In the genomic region with DNA sequence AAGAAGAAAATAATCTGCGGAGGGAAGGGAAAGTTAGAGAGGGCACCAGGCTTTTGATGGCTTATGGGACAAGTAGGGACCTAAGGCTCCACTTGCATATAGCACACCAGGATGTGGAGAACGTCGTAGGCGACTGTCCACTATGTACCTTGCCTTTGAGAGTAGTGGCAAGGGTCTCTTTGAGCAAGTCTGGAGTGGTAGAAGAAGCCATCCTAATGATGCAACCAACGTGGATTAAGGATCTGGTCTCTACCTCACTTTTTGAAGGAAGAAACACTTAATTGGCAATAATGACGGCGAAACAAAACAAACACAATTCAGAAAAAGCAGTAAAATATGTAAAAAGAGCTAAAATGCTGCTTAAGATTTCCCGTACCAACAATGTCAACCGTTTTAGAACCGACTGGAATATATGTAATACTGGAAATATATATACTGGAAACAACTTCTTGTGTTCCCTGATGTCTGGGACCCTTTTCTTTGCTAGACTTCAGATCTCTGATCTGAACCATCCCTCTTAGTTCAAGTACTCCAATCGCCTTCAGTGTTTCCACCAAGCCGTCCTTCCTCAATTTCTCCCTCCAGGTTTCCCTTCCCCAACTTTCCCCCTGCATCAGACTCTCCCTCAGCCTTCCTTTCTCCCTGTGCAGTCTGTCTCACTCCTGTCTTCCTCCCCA, we compare ENCODE assay signal across 1 cellular context.
A peak's percentile ranks its signal among the peaks of the same experiment; 100 is the strongest.
TF ChIP-seq lines count a peak whose summit lies in the region.

No MANE protein-coding gene starts in this region.

TF ChIP-seq in K562, 482 proteins besides CTCF, POLR2A, EP300 and RAD21 (continued from another document):
- TF ChIP-seq, protein P1, sequence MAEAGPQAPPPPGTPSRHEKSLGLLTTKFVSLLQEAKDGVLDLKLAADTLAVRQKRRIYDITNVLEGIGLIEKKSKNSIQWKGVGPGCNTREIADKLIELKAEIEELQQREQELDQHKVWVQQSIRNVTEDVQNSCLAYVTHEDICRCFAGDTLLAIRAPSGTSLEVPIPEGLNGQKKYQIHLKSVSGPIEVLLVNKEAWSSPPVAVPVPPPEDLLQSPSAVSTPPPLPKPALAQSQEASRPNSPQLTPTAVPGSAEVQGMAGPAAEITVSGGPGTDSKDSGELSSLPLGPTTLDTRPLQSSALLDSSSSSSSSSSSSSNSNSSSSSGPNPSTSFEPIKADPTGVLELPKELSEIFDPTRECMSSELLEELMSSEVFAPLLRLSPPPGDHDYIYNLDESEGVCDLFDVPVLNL (CRISPR knock-in tag; IDR thresholded peaks at IDR 0.05; ENCODE audit: low read depth), result no peak
- TF ChIP-seq SNIP1 (IDR thresholded peaks at IDR 0.05; ENCODE audit: low read depth) (0 out of 2 replicates have a peak, but pooled peaks have one; percentile 36), TRIM24 (IDR thresholded peaks at IDR 0.05) (0 out of 4 replicates have a peak, but pooled peaks of 1 of the 2 experiments have one; percentile 76), RFX7 (CRISPR knock-in tag; IDR thresholded peaks at IDR 0.05) (0 out of 2 replicates have a peak, but pooled peaks have one; percentile 76), KAT2B (IDR thresholded peaks at IDR 0.05; ENCODE audit: low read depth, low read length) (no peak), MAFG (tag; conservative IDR thresholded peaks at IDR 0.05) (no peak), KDM4B (IDR thresholded peaks at IDR 0.05; ENCODE audit: borderline replicate concordance in 2 of 2, low read depth in 1 of 2) (no peak), MYC (IDR thresholded peaks at IDR 0.05; ENCODE audit: low read depth, low read length) (no peak), MYC (CRISPR knock-in tag; IDR thresholded peaks at IDR 0.05; ENCODE audit: borderline replicate concordance, low read depth) (no peak), HDGF (IDR thresholded peaks at IDR 0.05) (peak; percentile 91; the same call in 1 of the 2 replicates), RBM25 (IDR thresholded peaks at IDR 0.05; ENCODE audit: low read depth, low read length, severe bottlenecking) (no peak)
- TF ChIP-seq, protein P2, sequence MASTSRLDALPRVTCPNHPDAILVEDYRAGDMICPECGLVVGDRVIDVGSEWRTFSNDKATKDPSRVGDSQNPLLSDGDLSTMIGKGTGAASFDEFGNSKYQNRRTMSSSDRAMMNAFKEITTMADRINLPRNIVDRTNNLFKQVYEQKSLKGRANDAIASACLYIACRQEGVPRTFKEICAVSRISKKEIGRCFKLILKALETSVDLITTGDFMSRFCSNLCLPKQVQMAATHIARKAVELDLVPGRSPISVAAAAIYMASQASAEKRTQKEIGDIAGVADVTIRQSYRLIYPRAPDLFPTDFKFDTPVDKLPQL (IDR thresholded peaks at IDR 0.05; ENCODE audit: extremely low read depth, insufficient read length), result no peak
- TF ChIP-seq, protein P3, sequence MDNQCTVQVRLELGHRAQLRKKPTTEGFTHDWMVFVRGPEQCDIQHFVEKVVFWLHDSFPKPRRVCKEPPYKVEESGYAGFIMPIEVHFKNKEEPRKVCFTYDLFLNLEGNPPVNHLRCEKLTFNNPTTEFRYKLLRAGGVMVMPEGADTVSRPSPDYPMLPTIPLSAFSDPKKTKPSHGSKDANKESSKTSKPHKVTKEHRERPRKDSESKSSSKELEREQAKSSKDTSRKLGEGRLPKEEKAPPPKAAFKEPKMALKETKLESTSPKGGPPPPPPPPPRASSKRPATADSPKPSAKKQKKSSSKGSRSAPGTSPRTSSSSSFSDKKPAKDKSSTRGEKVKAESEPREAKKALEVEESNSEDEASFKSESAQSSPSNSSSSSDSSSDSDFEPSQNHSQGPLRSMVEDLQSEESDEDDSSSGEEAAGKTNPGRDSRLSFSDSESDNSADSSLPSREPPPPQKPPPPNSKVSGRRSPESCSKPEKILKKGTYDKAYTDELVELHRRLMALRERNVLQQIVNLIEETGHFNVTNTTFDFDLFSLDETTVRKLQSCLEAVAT (IDR thresholded peaks at IDR 0.05), result peak; percentile 76 to 89; a peak in 3 of 4 replicates
- TF ChIP-seq, protein P4, sequence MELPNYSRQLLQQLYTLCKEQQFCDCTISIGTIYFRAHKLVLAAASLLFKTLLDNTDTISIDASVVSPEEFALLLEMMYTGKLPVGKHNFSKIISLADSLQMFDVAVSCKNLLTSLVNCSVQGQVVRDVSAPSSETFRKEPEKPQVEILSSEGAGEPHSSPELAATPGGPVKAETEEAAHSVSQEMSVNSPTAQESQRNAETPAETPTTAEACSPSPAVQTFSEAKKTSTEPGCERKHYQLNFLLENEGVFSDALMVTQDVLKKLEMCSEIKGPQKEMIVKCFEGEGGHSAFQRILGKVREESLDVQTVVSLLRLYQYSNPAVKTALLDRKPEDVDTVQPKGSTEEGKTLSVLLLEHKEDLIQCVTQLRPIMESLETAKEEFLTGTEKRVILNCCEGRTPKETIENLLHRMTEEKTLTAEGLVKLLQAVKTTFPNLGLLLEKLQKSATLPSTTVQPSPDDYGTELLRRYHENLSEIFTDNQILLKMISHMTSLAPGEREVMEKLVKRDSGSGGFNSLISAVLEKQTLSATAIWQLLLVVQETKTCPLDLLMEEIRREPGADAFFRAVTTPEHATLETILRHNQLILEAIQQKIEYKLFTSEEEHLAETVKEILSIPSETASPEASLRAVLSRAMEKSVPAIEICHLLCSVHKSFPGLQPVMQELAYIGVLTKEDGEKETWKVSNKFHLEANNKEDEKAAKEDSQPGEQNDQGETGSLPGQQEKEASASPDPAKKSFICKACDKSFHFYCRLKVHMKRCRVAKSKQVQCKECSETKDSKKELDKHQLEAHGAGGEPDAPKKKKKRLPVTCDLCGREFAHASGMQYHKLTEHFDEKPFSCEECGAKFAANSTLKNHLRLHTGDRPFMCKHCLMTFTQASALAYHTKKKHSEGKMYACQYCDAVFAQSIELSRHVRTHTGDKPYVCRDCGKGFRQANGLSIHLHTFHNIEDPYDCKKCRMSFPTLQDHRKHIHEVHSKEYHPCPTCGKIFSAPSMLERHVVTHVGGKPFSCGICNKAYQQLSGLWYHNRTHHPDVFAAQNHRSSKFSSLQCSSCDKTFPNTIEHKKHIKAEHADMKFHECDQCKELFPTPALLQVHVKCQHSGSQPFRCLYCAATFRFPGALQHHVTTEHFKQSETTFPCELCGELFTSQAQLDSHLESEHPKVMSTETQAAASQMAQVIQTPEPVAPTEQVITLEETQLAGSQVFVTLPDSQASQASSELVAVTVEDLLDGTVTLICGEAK (IDR thresholded peaks at IDR 0.05), result peak; percentile 69
- TF ChIP-seq, protein P4 (CRISPR knock-in tag; IDR thresholded peaks at IDR 0.05), result no peak
- TF ChIP-seq, protein P5, sequence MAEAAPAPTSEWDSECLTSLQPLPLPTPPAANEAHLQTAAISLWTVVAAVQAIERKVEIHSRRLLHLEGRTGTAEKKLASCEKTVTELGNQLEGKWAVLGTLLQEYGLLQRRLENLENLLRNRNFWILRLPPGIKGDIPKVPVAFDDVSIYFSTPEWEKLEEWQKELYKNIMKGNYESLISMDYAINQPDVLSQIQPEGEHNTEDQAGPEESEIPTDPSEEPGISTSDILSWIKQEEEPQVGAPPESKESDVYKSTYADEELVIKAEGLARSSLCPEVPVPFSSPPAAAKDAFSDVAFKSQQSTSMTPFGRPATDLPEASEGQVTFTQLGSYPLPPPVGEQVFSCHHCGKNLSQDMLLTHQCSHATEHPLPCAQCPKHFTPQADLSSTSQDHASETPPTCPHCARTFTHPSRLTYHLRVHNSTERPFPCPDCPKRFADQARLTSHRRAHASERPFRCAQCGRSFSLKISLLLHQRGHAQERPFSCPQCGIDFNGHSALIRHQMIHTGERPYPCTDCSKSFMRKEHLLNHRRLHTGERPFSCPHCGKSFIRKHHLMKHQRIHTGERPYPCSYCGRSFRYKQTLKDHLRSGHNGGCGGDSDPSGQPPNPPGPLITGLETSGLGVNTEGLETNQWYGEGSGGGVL (CRISPR knock-in tag; IDR thresholded peaks at IDR 0.05), result no peak
- TF ChIP-seq, protein P6, sequence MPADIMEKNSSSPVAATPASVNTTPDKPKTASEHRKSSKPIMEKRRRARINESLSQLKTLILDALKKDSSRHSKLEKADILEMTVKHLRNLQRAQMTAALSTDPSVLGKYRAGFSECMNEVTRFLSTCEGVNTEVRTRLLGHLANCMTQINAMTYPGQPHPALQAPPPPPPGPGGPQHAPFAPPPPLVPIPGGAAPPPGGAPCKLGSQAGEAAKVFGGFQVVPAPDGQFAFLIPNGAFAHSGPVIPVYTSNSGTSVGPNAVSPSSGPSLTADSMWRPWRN (IDR thresholded peaks at IDR 0.05; ENCODE audit: low read depth), result peak; percentile 53; the same call in 1 of the 2 replicates
- TF ChIP-seq, protein P7, sequence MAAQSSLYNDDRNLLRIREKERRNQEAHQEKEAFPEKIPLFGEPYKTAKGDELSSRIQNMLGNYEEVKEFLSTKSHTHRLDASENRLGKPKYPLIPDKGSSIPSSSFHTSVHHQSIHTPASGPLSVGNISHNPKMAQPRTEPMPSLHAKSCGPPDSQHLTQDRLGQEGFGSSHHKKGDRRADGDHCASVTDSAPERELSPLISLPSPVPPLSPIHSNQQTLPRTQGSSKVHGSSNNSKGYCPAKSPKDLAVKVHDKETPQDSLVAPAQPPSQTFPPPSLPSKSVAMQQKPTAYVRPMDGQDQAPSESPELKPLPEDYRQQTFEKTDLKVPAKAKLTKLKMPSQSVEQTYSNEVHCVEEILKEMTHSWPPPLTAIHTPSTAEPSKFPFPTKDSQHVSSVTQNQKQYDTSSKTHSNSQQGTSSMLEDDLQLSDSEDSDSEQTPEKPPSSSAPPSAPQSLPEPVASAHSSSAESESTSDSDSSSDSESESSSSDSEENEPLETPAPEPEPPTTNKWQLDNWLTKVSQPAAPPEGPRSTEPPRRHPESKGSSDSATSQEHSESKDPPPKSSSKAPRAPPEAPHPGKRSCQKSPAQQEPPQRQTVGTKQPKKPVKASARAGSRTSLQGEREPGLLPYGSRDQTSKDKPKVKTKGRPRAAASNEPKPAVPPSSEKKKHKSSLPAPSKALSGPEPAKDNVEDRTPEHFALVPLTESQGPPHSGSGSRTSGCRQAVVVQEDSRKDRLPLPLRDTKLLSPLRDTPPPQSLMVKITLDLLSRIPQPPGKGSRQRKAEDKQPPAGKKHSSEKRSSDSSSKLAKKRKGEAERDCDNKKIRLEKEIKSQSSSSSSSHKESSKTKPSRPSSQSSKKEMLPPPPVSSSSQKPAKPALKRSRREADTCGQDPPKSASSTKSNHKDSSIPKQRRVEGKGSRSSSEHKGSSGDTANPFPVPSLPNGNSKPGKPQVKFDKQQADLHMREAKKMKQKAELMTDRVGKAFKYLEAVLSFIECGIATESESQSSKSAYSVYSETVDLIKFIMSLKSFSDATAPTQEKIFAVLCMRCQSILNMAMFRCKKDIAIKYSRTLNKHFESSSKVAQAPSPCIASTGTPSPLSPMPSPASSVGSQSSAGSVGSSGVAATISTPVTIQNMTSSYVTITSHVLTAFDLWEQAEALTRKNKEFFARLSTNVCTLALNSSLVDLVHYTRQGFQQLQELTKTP (IDR thresholded peaks at IDR 0.05; ENCODE audit: low read depth in 1 of 2, partially characterized antibody in 2 of 2), result peak in 1 of 2 experiments; percentile 71
TF ChIP-seq in K562: peak in this region for 56.
